Comparison of ENCODE assay signal across 16 cellular contexts in genomic region chr17:61159415-61159814, GRCh38.
A peak's percentile ranks its signal among the peaks of the same experiment; 100 is the strongest.
DNase-seq lines count a peak whose midpoint lies in the region; ATAC-seq and TF ChIP-seq lines count a peak whose summit lies in the region.
"Had no signal": no experiment of that assay in that cellular context is flagged by ENCODE, and none has a peak within 500 bp of the region (broad histone marks: within the 10 kb centered on the region; RNA-seq: fewer than 3 reads in every experiment).

No MANE protein-coding gene starts in this region.

- POLR2A ChIA-PET in activated CD8-positive, alpha-beta T cell treated with anti-CD3 and anti-CD28 coated beads for 36 hours (lab: Charles Lee) = no interaction called here
- POLR2A ChIA-PET in activated CD8-positive, alpha-beta T cell treated with anti-CD3 and anti-CD28 coated beads, Interleukin-2, amount 10 ng/mL, durations not matched to agents 7 days and 5 days (lab: Charles Lee) = no interaction called here

- peaks cover 26% of the 10 kb centered on the region for H3K4me1 Mint-ChIP-seq in activated CD8-positive, alpha-beta T cell treated with anti-CD3 and anti-CD28 coated beads for 36 hours (ENCODE audit: low read depth)
- peaks cover 18% of the 10 kb centered on the region for H3K4me1 Mint-ChIP-seq in activated CD8-positive, alpha-beta T cell treated with anti-CD3 and anti-CD28 coated beads, Interleukin-2, amount 10 ng/mL, durations not matched to agents 7 days and 5 days (ENCODE audit: low read depth)

- no peaks in the 10 kb centered on the region for H3K27me3 ChIP-seq in SJSA1 (replicated peaks)
- H3K27me3 ChIP-seq in smooth muscle cell (ENCODE audit: low read depth) = no peaks in the 10 kb centered on the region
- H3K27me3 ChIP-seq: uterus had no signal

- H3K9ac ChIP-seq in smooth muscle cell (ENCODE audit: low read depth) = peak overlapping the region; percentile 31

- H3K27ac ChIP-seq in SJSA1 (peak overlapping the region; percentile 71), smooth muscle cell (ENCODE audit: low read depth) (peak overlapping the region; percentile 77)
- H3K27ac ChIP-seq: uterus had no signal

- H2AFZ ChIP-seq in smooth muscle cell (ENCODE audit: low read depth) = peak overlapping the region; percentile 23

- CTCF ChIA-PET in activated CD8-positive, alpha-beta T cell treated with anti-CD3 and anti-CD28 coated beads for 36 hours (lab: Charles Lee) = no interaction called here
- CTCF ChIA-PET in activated CD8-positive, alpha-beta T cell treated with anti-CD3 and anti-CD28 coated beads, Interleukin-2, amount 10 ng/mL, durations not matched to agents 7 days and 5 days (lab: Charles Lee) = interaction anchor here (1.5 kb wide), 1 partner anchor 16 kb away, joined by 3 read pairs; no protein-coding TSS in a partner anchor

- peaks cover 40% of the 10 kb centered on the region for H3K4me1 ChIP-seq in SJSA1 (replicated peaks)
- H3K4me1 ChIP-seq in smooth muscle cell (ENCODE audit: low read depth) = peaks cover 60% of the 10 kb centered on the region
- H3K4me1 ChIP-seq: uterus had no signal

- H3K27me3 Mint-ChIP-seq in activated CD8-positive, alpha-beta T cell treated with anti-CD3 and anti-CD28 coated beads for 36 hours = no peaks in the 10 kb centered on the region
- no peaks in the 10 kb centered on the region for H3K27me3 Mint-ChIP-seq in activated CD8-positive, alpha-beta T cell treated with anti-CD3 and anti-CD28 coated beads, Interleukin-2, amount 10 ng/mL, durations not matched to agents 7 days and 5 days (ENCODE audit: low read depth)
- H3K27me3 Mint-ChIP-seq: T-cell had no signal

- TF ChIP-seq POLR2A in GM18505 (IDR thresholded peaks at IDR 0.05; ENCODE audit: borderline replicate concordance, extremely low read depth, insufficient read depth, insufficient read length) = no peak

- H3K27ac Mint-ChIP-seq in activated CD8-positive, alpha-beta T cell treated with anti-CD3 and anti-CD28 coated beads for 36 hours = no peak overlapping the region
- no peak overlapping the region for H3K27ac Mint-ChIP-seq in activated CD8-positive, alpha-beta T cell treated with anti-CD3 and anti-CD28 coated beads, Interleukin-2, amount 10 ng/mL, durations not matched to agents 7 days and 5 days
- H3K27ac Mint-ChIP-seq: activated CD4-positive, alpha-beta T cell treated with anti-CD3 and anti-CD28 coated beads, Interleukin-2, amount 10 ng/mL, durations not matched to agents 7 days and 5 days; HFFc6; T-cell had no signal

- H4K20me1 ChIP-seq in smooth muscle cell (ENCODE audit: low read depth) = no peaks in the 10 kb centered on the region

- H3K36me3 Mint-ChIP-seq in activated CD8-positive, alpha-beta T cell treated with anti-CD3 and anti-CD28 coated beads for 36 hours (ENCODE audit: low read depth) = no peaks in the 10 kb centered on the region
- no peaks in the 10 kb centered on the region for H3K36me3 Mint-ChIP-seq in activated CD8-positive, alpha-beta T cell treated with anti-CD3 and anti-CD28 coated beads, Interleukin-2, amount 10 ng/mL, durations not matched to agents 7 days and 5 days (ENCODE audit: low read depth)

- H3F3A ChIP-seq in smooth muscle cell (ENCODE audit: low read depth) = no peaks in the 10 kb centered on the region

- no peaks in the 10 kb centered on the region for H3K9me3 ChIP-seq in SJSA1 (replicated peaks)
- H3K9me3 ChIP-seq in smooth muscle cell (replicated peaks; ENCODE audit: low read depth) = no peaks in the 10 kb centered on the region
- H3K9me3 ChIP-seq: uterus had no signal

- TF ChIP-seq CTCF in activated CD8-positive, alpha-beta T cell treated with anti-CD3 and anti-CD28 coated beads for 36 hours (IDR thresholded peaks at IDR 0.05) = no peak
- TF ChIP-seq CTCF in fibroblast of villous mesenchyme (IDR thresholded peaks at IDR 0.05; ENCODE audit: insufficient read depth, low read depth, low read length) (no peak), smooth muscle cell (IDR thresholded peaks at IDR 0.05; ENCODE audit: borderline replicate concordance, insufficient read depth, poor library complexity, severe bottlenecking) (no peak)

- peaks cover 2% of the 10 kb centered on the region for H3K9me3 Mint-ChIP-seq in activated CD8-positive, alpha-beta T cell treated with anti-CD3 and anti-CD28 coated beads for 36 hours
- H3K9me3 Mint-ChIP-seq in activated CD8-positive, alpha-beta T cell treated with anti-CD3 and anti-CD28 coated beads, Interleukin-2, amount 10 ng/mL, durations not matched to agents 7 days and 5 days (ENCODE audit: insufficient read depth) = no peaks in the 10 kb centered on the region
- H3K9me3 Mint-ChIP-seq: activated CD4-positive, alpha-beta T cell treated with anti-CD3 and anti-CD28 coated beads, Interleukin-2, amount 10 ng/mL, durations not matched to agents 7 days and 5 days; HFFc6 had no signal

- H3K36me3 ChIP-seq in SJSA1 = no peaks in the 10 kb centered on the region
- no peaks in the 10 kb centered on the region for H3K36me3 ChIP-seq in smooth muscle cell (ENCODE audit: low read depth)
- H3K36me3 ChIP-seq: uterus had no signal

- no peak for DNase-seq in activated CD8-positive, alpha-beta T cell treated with anti-CD3 and anti-CD28 coated beads for 36 hours
- DNase-seq in activated CD8-positive, alpha-beta T cell treated with anti-CD3 and anti-CD28 coated beads, Interleukin-2, amount 10 ng/mL, durations not matched to agents 7 days and 5 days = no peak
- peak in 1 of 2 experiments; percentile 43 for DNase-seq in SJSA1 (ENCODE audit: low read depth in 1 of 2, low spot score in 2 of 2)
- peak; percentile 22 for DNase-seq in fibroblast of villous mesenchyme (ENCODE audit: low read depth)
- DNase-seq in smooth muscle cell (lab: John Stamatoyannopoulos, UW; ENCODE audit: unreplicated experiment) = no peak
- DNase-seq in left lobe of liver (ENCODE audit: low spot score) = no peak
- DNase-seq: activated CD4-positive, alpha-beta T cell treated with anti-CD3 and anti-CD28 coated beads, Interleukin-2, amount 10 ng/mL, durations not matched to agents 7 days and 5 days; activated naive CD4-positive, alpha-beta T cell; cortex of kidney; HFFc6; KBM-7; NCI-H2029; T-cell; uterus had no signal

- no peak overlapping the region for H3K4me3 ChIP-seq in SJSA1
- no peak overlapping the region for H3K4me3 ChIP-seq in fibroblast of villous mesenchyme (ENCODE audit: low read depth, low read length)
- H3K4me3 ChIP-seq in smooth muscle cell = no peak overlapping the region
- H3K4me3 ChIP-seq: uterus had no signal

- peak; percentile 45 for ATAC-seq in activated CD8-positive, alpha-beta T cell treated with anti-CD3 and anti-CD28 coated beads for 36 hours
- no peak for ATAC-seq in activated CD8-positive, alpha-beta T cell treated with anti-CD3 and anti-CD28 coated beads, Interleukin-2, amount 10 ng/mL, durations not matched to agents 7 days and 5 days
- ATAC-seq in GM18505 (IDR thresholded peaks at IDR 0.05; ENCODE audit: unreplicated experiment) = no peak
- ATAC-seq in HG03565 (IDR thresholded peaks at IDR 0.05; ENCODE audit: unreplicated experiment) = no peak
- no peak for ATAC-seq in left lobe of liver
- ATAC-seq: T-cell had no signal

- intact Hi-C loops in activated CD8-positive, alpha-beta T cell treated with anti-CD3 and anti-CD28 coated beads for 36 hours (cut with micrococcal nuclease) = no loop called here

- no peak overlapping the region for H3K4me3 Mint-ChIP-seq in activated CD8-positive, alpha-beta T cell treated with anti-CD3 and anti-CD28 coated beads for 36 hours
- no peak overlapping the region for H3K4me3 Mint-ChIP-seq in activated CD8-positive, alpha-beta T cell treated with anti-CD3 and anti-CD28 coated beads, Interleukin-2, amount 10 ng/mL, durations not matched to agents 7 days and 5 days
- H3K4me3 Mint-ChIP-seq: activated CD4-positive, alpha-beta T cell treated with anti-CD3 and anti-CD28 coated beads, Interleukin-2, amount 10 ng/mL, durations not matched to agents 7 days and 5 days; HFFc6; T-cell had no signal

- no peaks in the 10 kb centered on the region for H3K79me2 ChIP-seq in smooth muscle cell (ENCODE audit: low read depth)

- peak overlapping the region; percentile 83 for H3K4me2 ChIP-seq in smooth muscle cell
